ENCODE assay signal across 23 cellular contexts in the genomic region with DNA sequence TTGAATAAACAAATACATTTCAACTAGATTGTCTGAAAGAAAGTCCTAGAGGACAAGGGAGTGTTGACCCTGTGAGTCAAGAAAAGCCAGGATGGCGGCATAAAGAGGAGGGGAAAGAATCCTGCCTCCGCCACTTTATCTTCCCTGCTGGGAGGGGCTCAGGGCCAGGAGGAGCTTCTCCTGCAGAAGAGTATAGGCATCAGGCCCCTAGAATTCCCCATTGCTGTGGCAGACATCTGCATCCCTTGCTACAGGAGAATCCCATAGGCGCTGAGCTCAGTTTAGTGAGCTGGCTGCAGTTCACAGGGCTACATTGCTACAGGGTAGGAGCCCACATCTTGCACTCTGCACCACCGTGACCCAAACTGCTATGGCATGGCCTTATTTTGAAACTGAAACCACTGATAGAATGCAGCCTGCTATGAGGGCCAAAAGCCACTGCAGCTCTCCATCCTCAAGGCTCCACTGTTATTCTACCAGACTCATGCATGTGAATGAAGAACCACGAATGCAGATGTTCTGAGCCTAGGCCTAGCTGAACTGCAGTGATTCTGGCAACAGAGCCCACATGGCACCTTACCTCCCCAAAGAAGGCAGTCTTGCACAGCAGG.
"Had no signal": no experiment of that assay in that cellular context is flagged by ENCODE, and none has a peak within 500 bp of the region (broad histone marks: within the 10 kb centered on the region; RNA-seq: fewer than 3 reads in every experiment).

No MANE protein-coding gene starts in this region.

- H3K27me3 Mint-ChIP-seq: activated CD4-positive, alpha-beta T cell treated with anti-CD3 and anti-CD28 coated beads for 36 hours; activated naive CD8-positive, alpha-beta T cell treated with anti-CD3 and anti-CD28 coated beads, Interleukin-2, amount 10 ng/mL, durations not matched to agents 7 days and 5 days; stimulated activated naive B cell treated with anti-CD40 and anti-IgM and Interleukin-4, amounts not matched to agents 10 μg/mL and 1 μg/mL and 100 μg/mL, for 72 hours had no signal

- DNase-seq: activated CD4-positive, alpha-beta T cell treated with anti-CD3 and anti-CD28 coated beads for 36 hours; activated CD4-positive, alpha-beta T cell treated with anti-CD3 and anti-CD28 coated beads, Interleukin-2, amount 50 U/mL, for 4 hours; activated CD8-positive, alpha-beta memory T cell treated with anti-CD3 and anti-CD28 coated beads for 24 hours; activated naive CD4-positive, alpha-beta T cell treated with anti-CD3 and anti-CD28 coated beads for 36 hours; activated naive CD8-positive, alpha-beta T cell treated with anti-CD3 and anti-CD28 coated beads, Interleukin-2, amount 10 ng/mL, durations not matched to agents 7 days and 5 days; activated T-cell treated with anti-CD3 and anti-CD28 coated beads, Interleukin-2, amount 50 U/mL, for 48 hours; amniotic stem cell; cerebellar nuclear complex; cortex of kidney; foreskin keratinocyte; kidney glomerular epithelial cell; left lung; nucleus accumbens; posterior cingulate gyrus; retina; sigmoid colon; stimulated activated CD4-positive, alpha-beta T cell treated with anti-CD3 and anti-CD28 coated beads, Interleukin-15, amount 100 ng/mL, for 24 hours; stimulated activated naive B cell treated with anti-CD40 and anti-IgM and Interleukin-4, amounts not matched to agents 10 μg/mL and 1 μg/mL and 100 μg/mL, for 72 hours; T-helper 9 cell; transverse colon; uterus had no signal

- H3K4me3 Mint-ChIP-seq: activated CD4-positive, alpha-beta T cell treated with anti-CD3 and anti-CD28 coated beads for 36 hours; activated naive CD4-positive, alpha-beta T cell treated with anti-CD3 and anti-CD28 coated beads for 36 hours; activated naive CD8-positive, alpha-beta T cell treated with anti-CD3 and anti-CD28 coated beads, Interleukin-2, amount 10 ng/mL, durations not matched to agents 7 days and 5 days; mesothelial cell of epicardium; nephron; stimulated activated naive B cell treated with anti-CD40 and anti-IgM and Interleukin-4, amounts not matched to agents 10 μg/mL and 1 μg/mL and 100 μg/mL, for 72 hours had no signal

- H3K36me3 Mint-ChIP-seq: activated naive CD8-positive, alpha-beta T cell treated with anti-CD3 and anti-CD28 coated beads, Interleukin-2, amount 10 ng/mL, durations not matched to agents 7 days and 5 days; mesothelial cell of epicardium; stimulated activated naive B cell treated with anti-CD40 and anti-IgM and Interleukin-4, amounts not matched to agents 10 μg/mL and 1 μg/mL and 100 μg/mL, for 72 hours had no signal

- H3K9me3 Mint-ChIP-seq: mesothelial cell of epicardium, nephron had no signal

- H3K4me1 Mint-ChIP-seq: activated CD4-positive, alpha-beta T cell treated with anti-CD3 and anti-CD28 coated beads for 36 hours; activated naive CD8-positive, alpha-beta T cell treated with anti-CD3 and anti-CD28 coated beads, Interleukin-2, amount 10 ng/mL, durations not matched to agents 7 days and 5 days; mesothelial cell of epicardium; nephron; stimulated activated naive B cell treated with anti-CD40 and anti-IgM and Interleukin-4, amounts not matched to agents 10 μg/mL and 1 μg/mL and 100 μg/mL, for 72 hours had no signal

- H3K27ac Mint-ChIP-seq: activated CD4-positive, alpha-beta T cell treated with anti-CD3 and anti-CD28 coated beads for 36 hours; activated naive CD4-positive, alpha-beta T cell treated with anti-CD3 and anti-CD28 coated beads for 36 hours; activated naive CD8-positive, alpha-beta T cell treated with anti-CD3 and anti-CD28 coated beads, Interleukin-2, amount 10 ng/mL, durations not matched to agents 7 days and 5 days; mesothelial cell of epicardium; nephron; stimulated activated naive B cell treated with anti-CD40 and anti-IgM and Interleukin-4, amounts not matched to agents 10 μg/mL and 1 μg/mL and 100 μg/mL, for 72 hours had no signal

- ATAC-seq: activated CD4-positive, alpha-beta T cell treated with anti-CD3 and anti-CD28 coated beads for 36 hours; foreskin keratinocyte; left lung; stimulated activated naive B cell treated with anti-CD40 and anti-IgM and Interleukin-4, amounts not matched to agents 10 μg/mL and 1 μg/mL and 100 μg/mL, for 72 hours had no signal
